In genomic region chr17:44095388-44095646, GRCh38 we compare ENCODE assay signal across 10 cellular contexts. TPM values are rescaled to one million over a fixed set of nuclear protein-coding genes. Genes with fewer than 3 reads are reported as not detected.
DNase-seq lines count a peak whose midpoint lies in the region; ATAC-seq and TF ChIP-seq lines count a peak whose summit lies in the region.
"Had no signal": no experiment of that assay in that cellular context is flagged by ENCODE, and none has a peak within 500 bp of the region (broad histone marks: within the 10 kb centered on the region; RNA-seq: fewer than 3 reads in every experiment).

No MANE protein-coding gene starts in this region.

- BruUV-seq in PC-3 (replicated peaks; lab: Mats Ljungman, UMichigan): no TSS peak

- peak overlapping the region; percentile 100 for H3K27ac Mint-ChIP-seq in osteocyte (ENCODE audit: unreplicated experiment)

- TF ChIP-seq POLR2A in erythroblast (IDR thresholded peaks at IDR 0.05; ENCODE audit: low read length): no peak

- CTCF ChIA-PET in AG04449 (lab: Yijun Ruan, JAX): interaction anchor here (1.0 to 2.1 kb wide), 2 partner anchors 20 to 73 kb away, joined by 6 to 9 read pairs; no protein-coding TSS in a partner anchor
- CTCF ChIA-PET in PC-3 (lab: Charles Lee): interaction anchor here (1.1 kb wide), 1 partner anchor 12 kb away, joined by 4 read pairs; no protein-coding TSS in a partner anchor

- H3K9me3 Mint-ChIP-seq in osteocyte (ENCODE audit: unreplicated experiment): no peaks in the 10 kb centered on the region
- H3K9me3 Mint-ChIP-seq: CD4-positive, CD25-positive, alpha-beta regulatory T cell had no signal

- no peak for DNase-seq in AG04449 (ENCODE audit: low read depth, low spot score)
- no peak for DNase-seq in PC-3
- DNase-seq in erythroblast (lab: John Stamatoyannopoulos, UW): peak; percentile 58 to 63
- no peak for DNase-seq in osteocyte (ENCODE audit: extremely low spot score, unreplicated experiment)
- no peak for DNase-seq in NCI-H510A (lab: John Stamatoyannopoulos, UW)
- no peak for DNase-seq in H7
- DNase-seq: activated gamma-delta T cell treated with Interleukin-2 at 50 U/mL for 16 hours; CD4-positive, CD25-positive, alpha-beta regulatory T cell had no signal

- peaks cover 14% of the 10 kb centered on the region for H3K4me1 ChIP-seq in PC-3 (ENCODE audit: insufficient read depth, low read length)

- H3K36me3 ChIP-seq in PC-3 (ENCODE audit: low read depth, low read length) (no peaks in the 10 kb centered on the region), H7 (replicated peaks; ENCODE audit: control insufficient read depth, insufficient read depth, low read length) (peaks cover 10% of the 10 kb centered on the region)

- no peaks in the 10 kb centered on the region for H3K9me2 ChIP-seq in PC-3 (replicated peaks; ENCODE audit: low read length)

- H3K27ac ChIP-seq in PC-3 (ENCODE audit: low read length): no peak overlapping the region

- peaks cover 7% of the 10 kb centered on the region for H3K36me3 Mint-ChIP-seq in osteocyte (ENCODE audit: unreplicated experiment)

- intact Hi-C loops in PC-3 (cut with micrococcal nuclease): no loop called here

- POLR2A ChIA-PET in AG04449 (lab: Yijun Ruan, JAX) (interaction anchor here (1.0 to 1.5 kb wide), 3 partner anchors 9 to 13 kb away, joined by 3 to 6 read pairs (median 6); no protein-coding TSS in a partner anchor), PC-3 (lab: Charles Lee; ENCODE audit: unreplicated experiment) (no interaction called here)

- no peaks in the 10 kb centered on the region for H3K27me3 Mint-ChIP-seq in osteocyte (ENCODE audit: unreplicated experiment)
- H3K27me3 Mint-ChIP-seq: CD4-positive, CD25-positive, alpha-beta regulatory T cell had no signal

- H3K4me3 ChIP-seq in AG04449 (ENCODE audit: low read depth, low read length) (peak overlapping the region; percentile 32), PC-3 (ENCODE audit: low read length) (peak overlapping the region; percentile 17; the same call in 1 of the 2 replicates), H7 (ENCODE audit: insufficient read depth, low read depth, low read length) (no peak overlapping the region)

- peak overlapping the region; percentile 75 for H3K4me3 Mint-ChIP-seq in osteocyte (ENCODE audit: unreplicated experiment)
- H3K4me3 Mint-ChIP-seq: CD4-positive, CD25-positive, alpha-beta regulatory T cell had no signal

- H3K9ac ChIP-seq in PC-3 (ENCODE audit: low read length): no peak overlapping the region

- no peaks in the 10 kb centered on the region for H3K79me2 ChIP-seq in PC-3 (ENCODE audit: low read length)

- H2AFZ ChIP-seq in PC-3 (ENCODE audit: low read length): no peak overlapping the region

- peak overlapping the region; percentile 62 for H3K4me2 ChIP-seq in PC-3 (ENCODE audit: low read length)

- H3K27me3 ChIP-seq in PC-3 (ENCODE audit: low read length) (no peaks in the 10 kb centered on the region), H7 (ENCODE audit: control insufficient read depth, insufficient read depth, low read length) (no peaks in the 10 kb centered on the region)

- no peaks in the 10 kb centered on the region for H3F3A ChIP-seq in PC-3 (ENCODE audit: low read length, unreplicated experiment)

- peaks cover 36% of the 10 kb centered on the region for H3K4me1 Mint-ChIP-seq in osteocyte (ENCODE audit: unreplicated experiment)

- no peaks in the 10 kb centered on the region for H4K20me1 ChIP-seq in PC-3 (ENCODE audit: low read length)

- TF ChIP-seq CTCF in AG04449 (IDR thresholded peaks at IDR 0.05; ENCODE audit: insufficient read depth, low read length, missing control alignments) (no peak), PC-3 (conservative IDR thresholded peaks at IDR 0.05; ENCODE audit: low read depth, low read length) (no peak), osteocyte (IDR thresholded peaks at IDR 0.05) (no peak)

- peak; percentile 3; the same call in 1 of the 2 replicates for ATAC-seq in PC-3
- no peak for ATAC-seq in HG03025 (IDR thresholded peaks at IDR 0.05; ENCODE audit: low FRiP score, unreplicated experiment)
- ATAC-seq in activated CD4-positive, CD25-positive, alpha-beta regulatory T cell treated with anti-CD3 and anti-CD28 coated beads, Interleukin-2, amount 50 U/mL, for 24 hours: no peak

- H3K9me3 ChIP-seq in PC-3 (ENCODE audit: low read length): no peaks in the 10 kb centered on the region

RNA-seq across cellular contexts. Expression of gene G6PC3, which starts 24.8 kb away (rescaled TPM):
- total RNA-seq in PC-3 (2014; rRNA removed) (60.1 and 69.5 TPM in 2 replicates), osteocyte (60.3 TPM in 2 replicates)
- 94.0 and 104 TPM in 2 replicates for total RNA-seq in H7 (2014; rRNA removed; shearing (Covaris generic))

RNA-seq across cellular contexts. Expression of gene HDAC5, which starts 28.1 kb away (rescaled TPM):
- total RNA-seq in PC-3 (2014; rRNA removed) (39.1 and 47.1 TPM in 2 replicates), osteocyte (42.0 and 44.4 TPM in 2 replicates)
- total RNA-seq in H7 (2014; rRNA removed; shearing (Covaris generic)): 72.5 and 89.0 TPM in 2 replicates

RNA-seq across cellular contexts. Expression of gene LSM12, which starts 28.8 kb away (rescaled TPM):
- total RNA-seq in PC-3 (2014; rRNA removed) (118 and 123 TPM in 2 replicates), osteocyte (49.3 and 49.5 TPM in 2 replicates)
- 101 and 109 TPM in 2 replicates for total RNA-seq in H7 (2014; rRNA removed; shearing (Covaris generic))

RNA-seq across cellular contexts. Expression of gene HROB, which starts 46.4 kb away (rescaled TPM):
- total RNA-seq in PC-3 (2014; rRNA removed) (13.5 and 14.3 TPM in 2 replicates), osteocyte (2.2 and 2.3 TPM in 2 replicates)
- 12.9 and 15.7 TPM in 2 replicates for total RNA-seq in H7 (2014; rRNA removed; shearing (Covaris generic))

Comparison
In these comparisons a context has a peak if more than half of its experiments do, and no peak if none do; other contexts are left out.
1. DNase-seq: peak in erythroblast (2 of 2); none in AG04449 (single experiment), PC-3 (single experiment), osteocyte (single experiment), NCI-H510A (single experiment) and H7 (single experiment).